In genomic region chr4:153528705-153529493, GRCh38 we compare ENCODE assay signal across 1 cellular context.
TF ChIP-seq lines count a peak whose summit lies in the region.

No MANE protein-coding gene starts in this region.

TF ChIP-seq in K562, 482 proteins besides CTCF, POLR2A, EP300 and RAD21 (continued from another document and continues in another):
- TF ChIP-seq ZNF609 (CRISPR knock-in tag; IDR thresholded peaks at IDR 0.05; ENCODE audit: borderline replicate concordance): no peak
- no peak for TF ChIP-seq BACH1 (tag; IDR thresholded peaks at IDR 0.05)
- TF ChIP-seq MBD2 (IDR thresholded peaks at IDR 0.05; ENCODE audit: borderline replicate concordance, low read depth): peak; percentile 69
- no peak for TF ChIP-seq THRB (CRISPR knock-in tag; conservative IDR thresholded peaks at IDR 0.05)
- TF ChIP-seq ARID3A (IDR thresholded peaks at IDR 0.05; ENCODE audit: borderline replicate concordance, low read depth, low read length): no peak
- TF ChIP-seq HDAC8 (tag; IDR thresholded peaks at IDR 0.05): no peak
- TF ChIP-seq HMGXB4 (CRISPR knock-in tag; IDR thresholded peaks at IDR 0.05): no peak
- TF ChIP-seq RERE (CRISPR knock-in tag; IDR thresholded peaks at IDR 0.05; ENCODE audit: borderline replicate concordance): no peak
- TF ChIP-seq ETV6 (IDR thresholded peaks at IDR 0.05; ENCODE audit: borderline replicate concordance in 1 of 2, low read depth in 2 of 2, low read length in 1 of 2): no peak
- TF ChIP-seq ETV6 (CRISPR knock-in tag; IDR thresholded peaks at IDR 0.05; ENCODE audit: borderline replicate concordance): no peak
- TF ChIP-seq TFE3 (CRISPR knock-in tag; IDR thresholded peaks at IDR 0.05): no peak
- no peak for TF ChIP-seq TCF15 (CRISPR knock-in tag; IDR thresholded peaks at IDR 0.05)
- TF ChIP-seq TCF3 (CRISPR knock-in tag; IDR thresholded peaks at IDR 0.05): peak; percentile 95
- no peak for TF ChIP-seq ZNF143 (CRISPR knock-in tag; IDR thresholded peaks at IDR 0.05)
- TF ChIP-seq HNRNPK (IDR thresholded peaks at IDR 0.05; ENCODE audit: low read depth, low read length, poor library complexity, severe bottlenecking): no peak
- no peak for TF ChIP-seq RFX1 (IDR thresholded peaks at IDR 0.05)
- no peak for TF ChIP-seq ZNF133 (CRISPR knock-in tag; IDR thresholded peaks at IDR 0.05)
- no peak for TF ChIP-seq PTTG1 (tag; IDR thresholded peaks at IDR 0.05; ENCODE audit: low read depth)
- no peak for TF ChIP-seq MAFK (IDR thresholded peaks at IDR 0.05; ENCODE audit: low read length)
- no peak for TF ChIP-seq SFPQ (IDR thresholded peaks at IDR 0.05; ENCODE audit: low read depth, low read length)
- TF ChIP-seq NCOA2 (IDR thresholded peaks at IDR 0.05; ENCODE audit: partially characterized antibody in 2 of 2): no peak
- TF ChIP-seq SLC30A9 (CRISPR knock-in tag; IDR thresholded peaks at IDR 0.05): no peak
- peak; percentile 58; the same call in 1 of the 2 replicates for TF ChIP-seq ATF4 (CRISPR knock-in tag; IDR thresholded peaks at IDR 0.05)
- TF ChIP-seq ZNF12 (CRISPR knock-in tag; IDR thresholded peaks at IDR 0.05): no peak
- TF ChIP-seq RFX5 (IDR thresholded peaks at IDR 0.05; ENCODE audit: low read depth, low read length): no peak
- no peak for TF ChIP-seq CHCHD3 (CRISPR knock-in tag; IDR thresholded peaks at IDR 0.05)
- TF ChIP-seq FOXP4 (CRISPR knock-in tag; IDR thresholded peaks at IDR 0.05; ENCODE audit: borderline replicate concordance): no peak
- TF ChIP-seq SMC3 (conservative IDR thresholded peaks at IDR 0.05; ENCODE audit: insufficient read depth, low read depth, low read length): no peak
- no peak for TF ChIP-seq SUPT5H (IDR thresholded peaks at IDR 0.05)
- TF ChIP-seq C11orf30 (IDR thresholded peaks at IDR 0.05; ENCODE audit: low read depth): no peak
- TF ChIP-seq PML (IDR thresholded peaks at IDR 0.05; ENCODE audit: low read length): peak; percentile 94
- TF ChIP-seq ESRRB (CRISPR knock-in tag; IDR thresholded peaks at IDR 0.05; ENCODE audit: borderline replicate concordance): no peak
- peak; percentile 95 for TF ChIP-seq NCOR1 (IDR thresholded peaks at IDR 0.05)
- TF ChIP-seq EP400 (IDR thresholded peaks at IDR 0.05): no peak
- TF ChIP-seq ZNF778 (CRISPR knock-in tag; IDR thresholded peaks at IDR 0.05): no peak
